Comparison of ENCODE assay signal across 8 cellular contexts in genomic region chr16:72877374-72878028, GRCh38.
A peak's percentile ranks its signal among the peaks of the same experiment; 100 is the strongest.
DNase-seq lines count a peak whose midpoint lies in the region; ATAC-seq and TF ChIP-seq lines count a peak whose summit lies in the region.

No MANE protein-coding gene starts in this region.

- TF ChIP-seq CTCF in DND-41 (IDR thresholded peaks at IDR 0.05; ENCODE audit: borderline replicate concordance, extremely low read depth, low read length, poor library complexity, severe bottlenecking) (no peak), PC-3 (conservative IDR thresholded peaks at IDR 0.05; ENCODE audit: low read depth, low read length) (no peak), omental fat pad (IDR thresholded peaks at IDR 0.05) (no peak), MM.1S (IDR thresholded peaks at IDR 0.05; ENCODE audit: low read length) (no peak)

- H3K9me3 ChIP-seq in DND-41 (ENCODE audit: insufficient read depth, low read length, severe bottlenecking) (no peaks in the 10 kb centered on the region), PC-3 (ENCODE audit: low read length) (no peaks in the 10 kb centered on the region), MM.1S (replicated peaks; ENCODE audit: insufficient read depth, low read length) (no peaks in the 10 kb centered on the region), Karpas-422 (ENCODE audit: low read length) (no peaks in the 10 kb centered on the region)

- H4K20me1 ChIP-seq in DND-41 (ENCODE audit: insufficient read depth, low read length): no peaks in the 10 kb centered on the region
- H4K20me1 ChIP-seq in PC-3 (ENCODE audit: low read length): no peaks in the 10 kb centered on the region
- H4K20me1 ChIP-seq in MM.1S (ENCODE audit: insufficient read depth, low read length): no peaks in the 10 kb centered on the region
- H4K20me1 ChIP-seq in Karpas-422 (ENCODE audit: insufficient read depth, low read depth, low read length): no peaks in the 10 kb centered on the region

- H3K4me3 ChIP-seq in DND-41 (ENCODE audit: low read depth in 1 of 2, low read length in 2 of 2) (0 out of 4 replicates have a peak overlapping the region, but pooled peaks of 1 of the 2 experiments have one; percentile 0), PC-3 (ENCODE audit: low read length) (no peak overlapping the region), MM.1S (ENCODE audit: low read length) (no peak overlapping the region), Karpas-422 (ENCODE audit: low read length) (no peak overlapping the region)

- no TSS peak for BruUV-seq in PC-3 (replicated peaks; lab: Mats Ljungman, UMichigan)

- H3K27ac ChIP-seq in DND-41 (ENCODE audit: low read length) (peak overlapping the region; percentile 78), PC-3 (ENCODE audit: low read length) (peak overlapping the region; percentile 51), MM.1S (ENCODE audit: low read length) (no peak overlapping the region), Karpas-422 (ENCODE audit: low read length) (no peak overlapping the region)

- H3K4me1 ChIP-seq in DND-41 (ENCODE audit: insufficient read depth, low read length) (peaks cover 42% of the 10 kb centered on the region), PC-3 (ENCODE audit: insufficient read depth, low read length) (peaks cover 28% of the 10 kb centered on the region), MM.1S (ENCODE audit: low read length) (no peaks in the 10 kb centered on the region), Karpas-422 (ENCODE audit: low read length) (peaks cover 7% of the 10 kb centered on the region)

- ATAC-seq in DND-41 (ENCODE audit: insufficient read depth, low read depth) (peak; percentile 20; the same call in 2 of the 3 replicates), PC-3 (peak; percentile 94), esophagus mucosa (peak; percentile 67), omental fat pad (ENCODE audit: low FRiP score) (peak; percentile 49), HG03354 (IDR thresholded peaks at IDR 0.05; ENCODE audit: poor library complexity, severe bottlenecking, unreplicated experiment) (no peak)

- DNase-seq in DND-41: peak; percentile 17
- peak; percentile 89 for DNase-seq in PC-3
- no peak for DNase-seq in omental fat pad (ENCODE audit: low spot score)
- no peak for DNase-seq in MM.1S
- no peak for DNase-seq in retina
- DNase-seq in Karpas-422: no peak

- H3K79me2 ChIP-seq in DND-41 (ENCODE audit: insufficient read depth, low read length) (no peaks in the 10 kb centered on the region), PC-3 (ENCODE audit: low read length) (no peaks in the 10 kb centered on the region), MM.1S (ENCODE audit: low read length) (no peaks in the 10 kb centered on the region), Karpas-422 (ENCODE audit: low read length) (no peaks in the 10 kb centered on the region)

- H2AFZ ChIP-seq in DND-41 (ENCODE audit: low read depth, low read length) (0 out of 2 replicates have a peak overlapping the region, but pooled peaks have one; percentile 34), PC-3 (ENCODE audit: low read length) (0 out of 2 replicates have a peak overlapping the region, but pooled peaks have one; percentile 6), MM.1S (ENCODE audit: low read length) (no peak overlapping the region), Karpas-422 (ENCODE audit: low read length) (no peak overlapping the region)

- H3K9me2 ChIP-seq in PC-3 (replicated peaks; ENCODE audit: low read length): no peaks in the 10 kb centered on the region
- no peaks in the 10 kb centered on the region for H3K9me2 ChIP-seq in MM.1S (replicated peaks; ENCODE audit: insufficient read depth, low read length)
- no peaks in the 10 kb centered on the region for H3K9me2 ChIP-seq in Karpas-422 (replicated peaks; ENCODE audit: insufficient read depth, low read length)

- H3K27me3 ChIP-seq in DND-41 (ENCODE audit: insufficient read depth, low read length, poor library complexity) (no peaks in the 10 kb centered on the region), PC-3 (ENCODE audit: low read length) (no peaks in the 10 kb centered on the region), MM.1S (replicated peaks; ENCODE audit: insufficient read depth, low read length) (no peaks in the 10 kb centered on the region), Karpas-422 (ENCODE audit: low read length) (no peaks in the 10 kb centered on the region)

- H3K36me3 ChIP-seq in DND-41 (ENCODE audit: insufficient read depth, low read length) (no peaks in the 10 kb centered on the region), PC-3 (ENCODE audit: low read depth, low read length) (no peaks in the 10 kb centered on the region), MM.1S (replicated peaks; ENCODE audit: insufficient read depth, low read length) (no peaks in the 10 kb centered on the region), Karpas-422 (ENCODE audit: insufficient read depth, low read length) (no peaks in the 10 kb centered on the region)

- H3K9ac ChIP-seq in DND-41 (ENCODE audit: low read depth, low read length) (peak overlapping the region; percentile 40), PC-3 (ENCODE audit: low read length) (0 out of 2 replicates have a peak overlapping the region, but pooled peaks have one; percentile 15), MM.1S (ENCODE audit: low read length) (no peak overlapping the region), Karpas-422 (ENCODE audit: low read length) (no peak overlapping the region)

- H3K4me2 ChIP-seq in DND-41 (ENCODE audit: insufficient read depth, low read length) (peak overlapping the region; percentile 24), PC-3 (ENCODE audit: low read length) (peak overlapping the region; percentile 71), MM.1S (ENCODE audit: low read depth, low read length) (no peak overlapping the region), Karpas-422 (ENCODE audit: low read depth, low read length, poor library complexity, severe bottlenecking) (no peak overlapping the region)

- intact Hi-C loops in PC-3 (cut with micrococcal nuclease): loop anchor here (2.0 to 5.0 kb wide), 2 partner anchors 29 to 50 kb away; no protein-coding TSS in a partner anchor

- H3F3A ChIP-seq in PC-3 (ENCODE audit: low read length, unreplicated experiment) (no peaks in the 10 kb centered on the region), MM.1S (ENCODE audit: insufficient read depth, low read length) (no peaks in the 10 kb centered on the region)

- POLR2A ChIA-PET in PC-3 (lab: Charles Lee; ENCODE audit: unreplicated experiment): interaction anchor here (0.7 kb wide), 1 partner anchor 36 kb away, joined by 3 read pairs; no protein-coding TSS in a partner anchor

- CTCF ChIA-PET in PC-3 (lab: Charles Lee): no interaction called here

Comparison
In these comparisons a context has a peak if more than half of its experiments do, and no peak if none do; other contexts are left out.
1. DNase-seq: peak in DND-41 (single experiment) and PC-3 (single experiment); none in omental fat pad (single experiment), MM.1S (single experiment), retina (single experiment) and Karpas-422 (single experiment).
2. H2AFZ ChIP-seq: peak in DND-41 (single experiment) and PC-3 (single experiment); none in MM.1S (single experiment) and Karpas-422 (single experiment).
3. H3K27ac ChIP-seq: peak in DND-41 (single experiment) and PC-3 (single experiment); none in MM.1S (single experiment) and Karpas-422 (single experiment).
4. H3K4me2 ChIP-seq: peak in DND-41 (single experiment) and PC-3 (single experiment); none in MM.1S (single experiment) and Karpas-422 (single experiment).
5. H3K9ac ChIP-seq: peak in DND-41 (single experiment) and PC-3 (single experiment); none in MM.1S (single experiment) and Karpas-422 (single experiment).